ENCODE assay signal across 32 cellular contexts in genomic region chr6:24768361-24768760, GRCh38. TPM values are rescaled to one million over a fixed set of nuclear protein-coding genes. Genes with fewer than 3 reads are reported as not detected.
A peak's percentile ranks its signal among the peaks of the same experiment; 100 is the strongest.
DNase-seq lines count a peak whose midpoint lies in the region; ATAC-seq and TF ChIP-seq lines count a peak whose summit lies in the region.
"Had no signal": no experiment of that assay in that cellular context is flagged by ENCODE, and none has a peak within 500 bp of the region (broad histone marks: within the 10 kb centered on the region; RNA-seq: fewer than 3 reads in every experiment).

No MANE protein-coding gene starts in this region.

- H4K20me1 ChIP-seq in IMR-90 (ENCODE audit: insufficient read depth, low read length), result no peaks in the 10 kb centered on the region

- BruUV-seq in Calu3 (replicated peaks; lab: Mats Ljungman, UMichigan), result no TSS peak
- BruUV-seq in IMR-90 (replicated peaks; lab: Mats Ljungman, UMichigan), result no TSS peak

- in situ Hi-C loops in IMR-90 (cut with MboI; ENCODE audit: low sequenced_read_pairs), result loop anchor here (5.0 kb wide), 1 partner anchor 56 kb away; no protein-coding TSS in a partner anchor

- DNase-seq in Calu3 (no peak), IMR-90 (peak; percentile 3), astrocyte of the hippocampus (ENCODE audit: low read depth, low spot score) (peak; percentile 85), iris pigment epithelial cell (ENCODE audit: low read depth) (peak; percentile 31), aorta (no peak), NCI-H1417 (lab: John Stamatoyannopoulos, UW) (no peak), uterus (no peak)
- DNase-seq: ACHN; activated CD4-positive, alpha-beta T cell treated with anti-CD3 and anti-CD28 coated beads for 36 hours; activated gamma-delta T cell treated with Interleukin-2 at 50 U/mL for 16 hours; activated T-cell treated with anti-CD3 and anti-CD28 coated beads for 4 hours; C1 segment of cervical spinal cord; DMS79 treated with DMSO at 0.1 percent for 48 hours; gastrocnemius medialis; hypothalamus; KG1; mesenchymal stem cell; NCI-H1436; NCI-H2081 treated with DMSO at 0.1 percent for 48 hours; NCI-H748 treated with DMSO at 0.1 percent for 48 hours; stimulated activated CD4-positive, alpha-beta T cell treated with anti-CD3 and anti-CD28 coated beads, Interleukin-4, amount 100 ng/mL, for 4 hours; upper lobe of right lung had no signal

- no peak overlapping the region for H3K27ac ChIP-seq in IMR-90 (ENCODE audit: insufficient read depth, low read length)
- no peak overlapping the region for H3K27ac ChIP-seq in aorta (ENCODE audit: low read depth in 1 of 2, low read length in 2 of 2)
- H3K27ac ChIP-seq in uterus, result no peak overlapping the region
- H3K27ac ChIP-seq: epithelial cell of prostate, gastrocnemius medialis, upper lobe of right lung had no signal

- H3K4ac ChIP-seq in IMR-90 (ENCODE audit: low read depth, low read length), result no peak overlapping the region

- H4K8ac ChIP-seq in IMR-90 (ENCODE audit: low read depth in 2 of 2, low read length in 2 of 2), result no peak overlapping the region

- dilution Hi-C loops in IMR-90 (cut with HindIII; ENCODE audit: low sequenced_read_pairs, unreplicated experiment), result no loop called here

- H3K9me3 ChIP-seq in IMR-90 (ENCODE audit: control insufficient read depth, insufficient read depth, low read length) (no peaks in the 10 kb centered on the region), aorta (ENCODE audit: control insufficient read depth, low read length) (no peaks in the 10 kb centered on the region), uterus (no peaks in the 10 kb centered on the region)
- H3K9me3 ChIP-seq: gastrocnemius medialis, upper lobe of right lung had no signal

- H3K4me3 Mint-ChIP-seq in Calu3 (ENCODE audit: low read depth, unreplicated experiment), result no peak overlapping the region
- H3K4me3 Mint-ChIP-seq: activated CD4-positive, alpha-beta T cell treated with anti-CD3 and anti-CD28 coated beads for 36 hours; GM23338; stimulated activated memory B cell treated with anti-CD40 and anti-IgM and Interleukin-4, amounts not matched to agents 10 μg/mL and 1 μg/mL and 100 μg/mL, for 72 hours; T-helper 2 cell treated with Interferon-gamma antibody and Interleukin-4, amounts not matched to agents 5 μg/mL and 100 μg/mL, for 36 hours had no signal

- H3K4me1 ChIP-seq in IMR-90 (ENCODE audit: control insufficient read depth, insufficient read depth, low read length) (peaks cover 2% of the 10 kb centered on the region; the same call in 1 of the 2 replicates), aorta (ENCODE audit: control insufficient read depth in 1 of 2, insufficient read depth in 2 of 2, low read length in 2 of 2) (no peaks in the 10 kb centered on the region), uterus (no peaks in the 10 kb centered on the region)
- H3K4me1 ChIP-seq: gastrocnemius medialis, upper lobe of right lung had no signal

- H4K5ac ChIP-seq in IMR-90 (ENCODE audit: low read depth, low read length), result no peak overlapping the region

- H3K9me1 ChIP-seq in IMR-90 (ENCODE audit: insufficient read depth, low read length), result no peaks in the 10 kb centered on the region; the same call in 1 of the 2 replicates

- no CpG with 5 or more reads among the region's 5 CpGs for WGBS in IMR-90 (ENCODE audit: extremely low coverage in 2 of 2, insufficient read length in 1 of 2), 2 experiments
- 92 to 93% methylated on average over 5 of the region's 5 CpGs for WGBS in aorta, 2 donors

- no peak overlapping the region for H2BK120ac ChIP-seq in IMR-90 (ENCODE audit: low read depth, low read length)

- CTCF ChIA-PET in Calu3 (lab: Charles Lee) (no interaction called here), IMR-90 (lab: Yijun Ruan, JAX) (no interaction called here)

- H2AFZ ChIP-seq in IMR-90 (replicated peaks; ENCODE audit: low read length, poor library complexity), result no peak overlapping the region
- H2AFZ ChIP-seq: GM23338 had no signal

- no peaks in the 10 kb centered on the region for H3K27me3 Mint-ChIP-seq in Calu3 (ENCODE audit: unreplicated experiment)
- H3K27me3 Mint-ChIP-seq: activated CD4-positive, alpha-beta T cell treated with anti-CD3 and anti-CD28 coated beads for 36 hours; stimulated activated memory B cell treated with anti-CD40 and anti-IgM and Interleukin-4, amounts not matched to agents 10 μg/mL and 1 μg/mL and 100 μg/mL, for 72 hours had no signal

- TF ChIP-seq CTCF in Calu3 (IDR thresholded peaks at IDR 0.05; ENCODE audit: unreplicated experiment) (no peak), IMR-90 (conservative IDR thresholded peaks at IDR 0.05; ENCODE audit: low read depth, low read length) (no peak), uterus (IDR thresholded peaks at IDR 0.05) (no peak)

- no peaks in the 10 kb centered on the region for H3K79me1 ChIP-seq in IMR-90 (ENCODE audit: low read depth in 1 of 2, low read length in 2 of 2)

- H3K4me2 ChIP-seq in IMR-90 (ENCODE audit: low read depth, low read length), result no peak overlapping the region
- H3K4me2 ChIP-seq: GM23338 had no signal

- H3K27me3 ChIP-seq in IMR-90 (ENCODE audit: control insufficient read depth, insufficient read depth, low read length), result no peaks in the 10 kb centered on the region
- no peaks in the 10 kb centered on the region for H3K27me3 ChIP-seq in aorta (ENCODE audit: control insufficient read depth in 1 of 2, insufficient read depth in 2 of 2, low read length in 1 of 2)
- H3K27me3 ChIP-seq in uterus, result no peaks in the 10 kb centered on the region
- H3K27me3 ChIP-seq: gastrocnemius medialis, upper lobe of right lung had no signal

- H4K91ac ChIP-seq in IMR-90 (ENCODE audit: insufficient read depth, low read depth, low read length), result no peak overlapping the region

- H3K36me3 ChIP-seq in IMR-90 (ENCODE audit: control insufficient read depth, insufficient read depth, low read length), result no peaks in the 10 kb centered on the region
- H3K36me3 ChIP-seq in aorta (ENCODE audit: control insufficient read depth in 1 of 2, insufficient read depth in 2 of 2, low read length in 1 of 2), result no peaks in the 10 kb centered on the region
- H3K36me3 ChIP-seq in uterus, result no peaks in the 10 kb centered on the region
- H3K36me3 ChIP-seq: gastrocnemius medialis, upper lobe of right lung had no signal

- H2AK5ac ChIP-seq in IMR-90 (ENCODE audit: low read depth, low read length), result no peak overlapping the region

- POLR2A ChIA-PET in IMR-90 (lab: Charles Lee; ENCODE audit: unreplicated experiment), result no interaction called here

- intact Hi-C loops in Calu3 (cut with micrococcal nuclease; ENCODE audit: unreplicated experiment), result no loop called here
- intact Hi-C loops in IMR-90 (cut with micrococcal nuclease), result loop anchor here (10.0 kb wide), 1 partner anchor 484 kb away; no protein-coding TSS in a partner anchor
- intact Hi-C loops in aorta (cut with DNase I), result loop anchor here (5.0 to 10.0 kb wide), 2 partner anchors 104 to 186 kb away; partner anchors contain the start of genes ACOT13 (in 1 of the 2) and TDP2 (in 1 of the 2)
- intact Hi-C loops in uterus (cut with DNase I; ENCODE audit: low total_unique reads), result loop anchor here (10.0 kb wide), 1 partner anchor 184 kb away; no protein-coding TSS in a partner anchor

- no peaks in the 10 kb centered on the region for H3K9me3 Mint-ChIP-seq in Calu3 (ENCODE audit: low read depth, unreplicated experiment)
- H3K9me3 Mint-ChIP-seq: GM23338; stimulated activated memory B cell treated with anti-CD40 and anti-IgM and Interleukin-4, amounts not matched to agents 10 μg/mL and 1 μg/mL and 100 μg/mL, for 72 hours; T-helper 2 cell treated with Interferon-gamma antibody and Interleukin-4, amounts not matched to agents 5 μg/mL and 100 μg/mL, for 36 hours had no signal

- no peak overlapping the region for H3K14ac ChIP-seq in IMR-90 (replicated peaks; ENCODE audit: low read depth, low read length)

- H2AK9ac ChIP-seq in IMR-90 (replicated peaks; ENCODE audit: low read depth, low read length, poor library complexity), result no peak overlapping the region

- no peak overlapping the region for H3K23ac ChIP-seq in IMR-90 (ENCODE audit: low read depth, low read length)

- TF ChIP-seq POLR2A in IMR-90 (IDR thresholded peaks at IDR 0.05; ENCODE audit: low read depth, low read length) (no peak), uterus (IDR thresholded peaks at IDR 0.05) (no peak)

- peaks cover 22% of the 10 kb centered on the region for H3K4me1 Mint-ChIP-seq in Calu3 (ENCODE audit: low read depth, unreplicated experiment)
- H3K4me1 Mint-ChIP-seq: activated CD4-positive, alpha-beta T cell treated with anti-CD3 and anti-CD28 coated beads for 36 hours; GM23338; stimulated activated memory B cell treated with anti-CD40 and anti-IgM and Interleukin-4, amounts not matched to agents 10 μg/mL and 1 μg/mL and 100 μg/mL, for 72 hours had no signal

- no peak overlapping the region for H3K9ac ChIP-seq in IMR-90 (ENCODE audit: low read depth, low read length)

- no peak overlapping the region for H2BK15ac ChIP-seq in IMR-90 (ENCODE audit: low read depth, low read length)

- TF ChIP-seq RAD21 in IMR-90 (IDR thresholded peaks at IDR 0.05; ENCODE audit: low read length), result no peak

- peak overlapping the region; percentile 18 for H3K27ac Mint-ChIP-seq in Calu3 (ENCODE audit: unreplicated experiment)
- H3K27ac Mint-ChIP-seq: activated CD4-positive, alpha-beta T cell treated with anti-CD3 and anti-CD28 coated beads for 36 hours; GM23338; stimulated activated memory B cell treated with anti-CD40 and anti-IgM and Interleukin-4, amounts not matched to agents 10 μg/mL and 1 μg/mL and 100 μg/mL, for 72 hours; T-helper 2 cell treated with Interferon-gamma antibody and Interleukin-4, amounts not matched to agents 5 μg/mL and 100 μg/mL, for 36 hours had no signal

- no peak overlapping the region for H2BK20ac ChIP-seq in IMR-90 (ENCODE audit: low read depth, low read length)

- no peak for ATAC-seq in IMR-90 (ENCODE audit: low read depth)
- ATAC-seq in aorta (ENCODE audit: low FRiP score), result no peak
- ATAC-seq in HG03439 (IDR thresholded peaks at IDR 0.05; ENCODE audit: unreplicated experiment), result no peak
- ATAC-seq: activated CD4-positive, alpha-beta T cell treated with anti-CD3 and anti-CD28 coated beads for 36 hours; gastrocnemius medialis; GM23338; left lobe of liver; sciatic nerve; stimulated activated memory B cell treated with anti-CD40 and anti-IgM and Interleukin-4, amounts not matched to agents 10 μg/mL and 1 μg/mL and 100 μg/mL, for 72 hours; upper lobe of right lung had no signal

- no peak overlapping the region for H3K56ac ChIP-seq in IMR-90 (ENCODE audit: extremely low read depth, insufficient read depth, low read length)

- no peak overlapping the region for H2BK5ac ChIP-seq in IMR-90 (ENCODE audit: low read depth, low read length, poor library complexity, severe bottlenecking)

- no peaks in the 10 kb centered on the region for H3K36me3 Mint-ChIP-seq in Calu3 (ENCODE audit: insufficient read depth, unreplicated experiment)
- H3K36me3 Mint-ChIP-seq: stimulated activated memory B cell treated with anti-CD40 and anti-IgM and Interleukin-4, amounts not matched to agents 10 μg/mL and 1 μg/mL and 100 μg/mL, for 72 hours had no signal

- H3K4me3 ChIP-seq in IMR-90 (ENCODE audit: insufficient read depth, low read depth, low read length) (no peak overlapping the region), aorta (ENCODE audit: low read length in 2 of 2) (no peak overlapping the region), uterus (no peak overlapping the region)
- H3K4me3 ChIP-seq: gastrocnemius medialis, GM23338, upper lobe of right lung had no signal

- no peak overlapping the region for H3K18ac ChIP-seq in IMR-90 (ENCODE audit: low read depth, low read length)

RNA-seq across cellular contexts. Expression of gene GMNN, which starts 6.4 kb away (rescaled TPM):
- total RNA-seq in Calu3 (2022), result 183 and 200 TPM in 2 replicates
- 19.7 and 33.1 TPM in 2 replicates for total RNA-seq in IMR-90 (2012; rRNA removed)
- polyA plus RNA-seq in IMR-90 (2012; rRNA removed), result 21.1 and 22.2 TPM in 2 replicates
- 9.6 and 10.8 TPM in 2 replicates for polyA plus RNA-seq in IMR-90 (2012; cell fraction: cytosol; rRNA removed)
- polyA plus RNA-seq in IMR-90 (2012; cell fraction: nucleus; rRNA removed; ENCODE audit: low replicate concordance), result 7.2 and 11.2 TPM in 2 replicates
- 10 to 100 TPM in 1 of 2 donors, 1 to 10 TPM in 1; 5.3 to 10.2 TPM for total RNA-seq in aorta
- 10 to 100 TPM in 1 of 2 donors, 1 to 10 TPM in 1; 6.8 to 13.1 TPM for polyA plus RNA-seq in aorta
- 10 to 100 TPM in 2 of 4 donors, 1 to 10 TPM in 2; 8.7 to 28.2 (median 17.4) TPM for total RNA-seq in uterus

RNA-seq across cellular contexts. Expression of gene ARMH2, which starts 30.4 kb away (rescaled TPM):
- not detected in 2 replicates for total RNA-seq in Calu3 (2022)
- not detected in 2 replicates for total RNA-seq in IMR-90 (2012; rRNA removed)
- not detected in 2 replicates for polyA plus RNA-seq in IMR-90 (2012; rRNA removed)
- polyA plus RNA-seq in IMR-90 (2012; cell fraction: cytosol; rRNA removed), result not detected in 2 replicates
- not detected in 2 replicates for polyA plus RNA-seq in IMR-90 (2012; cell fraction: nucleus; rRNA removed; ENCODE audit: low replicate concordance)
- total RNA-seq in aorta, result not detected
- not detected for polyA plus RNA-seq in aorta
- total RNA-seq in uterus, result not detected
- total RNA-seq: activated CD4-positive, alpha-beta T cell treated with anti-CD3 and anti-CD28 coated beads for 36 hours; chondrocyte; gastrocnemius medialis; GM23338; HT1080; left lobe of liver; posterior vena cava; sciatic nerve; upper lobe of right lung had no signal
- polyA plus RNA-seq: GM23338 had no signal

RNA-seq across cellular contexts. Expression of gene C6orf62, which starts 49.4 kb away (rescaled TPM):
- 334 and 370 TPM in 2 replicates for total RNA-seq in Calu3 (2022)
- 50.7 and 65.3 TPM in 2 replicates for total RNA-seq in IMR-90 (2012; rRNA removed)
- 37.4 and 47.5 TPM in 2 replicates for polyA plus RNA-seq in IMR-90 (2012; rRNA removed)
- polyA plus RNA-seq in IMR-90 (2012; cell fraction: cytosol; rRNA removed), result 13.9 and 19.9 TPM in 2 replicates
- polyA plus RNA-seq in IMR-90 (2012; cell fraction: nucleus; rRNA removed; ENCODE audit: low replicate concordance), result 15.9 and 35.5 TPM in 2 replicates
- 10 to 100 TPM; 72.7 to 88.5 TPM for total RNA-seq in aorta
- 10 to 100 TPM; 35.1 to 41.7 TPM for polyA plus RNA-seq in aorta
- 10 to 100 TPM; 14.3 to 93.7 (median 59.9) TPM for total RNA-seq in uterus

Comparison
In these comparisons a context has a peak if more than half of its experiments do, and no peak if none do; other contexts are left out.
1. DNase-seq: peak in IMR-90 (single experiment), astrocyte of the hippocampus (single experiment) and iris pigment epithelial cell (single experiment); none in Calu3 (single experiment), aorta (0 of 2), NCI-H1417 (0 of 3) and uterus (0 of 2).